ENCODE assay signal across 11 cellular contexts in genomic region chr12:124625867-124626675, GRCh38. TPM values are rescaled to one million over a fixed set of nuclear protein-coding genes. Genes with fewer than 3 reads are reported as not detected.
DNase-seq lines count a peak whose midpoint lies in the region; ATAC-seq, FAIRE-seq and TF ChIP-seq lines count a peak whose summit lies in the region.
"Had no signal": no experiment of that assay in that cellular context is flagged by ENCODE, and none has a peak within 500 bp of the region (broad histone marks: within the 10 kb centered on the region; RNA-seq: fewer than 3 reads in every experiment).

No MANE protein-coding gene starts in this region.

- H3K4me3 Mint-ChIP-seq in CD4-positive, CD25-positive, alpha-beta regulatory T cell, result no peak overlapping the region
- no peak overlapping the region for H3K4me3 Mint-ChIP-seq in nephron

- no peak overlapping the region for H3K4me3 ChIP-seq in CD4-positive, CD25-positive, alpha-beta regulatory T cell (ENCODE audit: low read depth, low read length)
- H3K4me3 ChIP-seq in esophagus (ENCODE audit: low read depth in 1 of 2, low read length in 2 of 2), result no peak overlapping the region

- H3K9me3 Mint-ChIP-seq in CD4-positive, CD25-positive, alpha-beta regulatory T cell, result peaks cover 0 to 2% (median 0%) of the 10 kb centered on the region in 7 donors
- H3K9me3 Mint-ChIP-seq in nephron, result no peaks in the 10 kb centered on the region

- WGBS in esophagus, 2 donors, result 34 to 39% methylated on average over 15 of the region's 15 CpGs

- TF ChIP-seq POLR2A in GM18505 (IDR thresholded peaks at IDR 0.05; ENCODE audit: borderline replicate concordance, extremely low read depth, insufficient read depth, insufficient read length), result no peak

- peaks cover 4% of the 10 kb centered on the region for H3K27me3 Mint-ChIP-seq in CD4-positive, CD25-positive, alpha-beta regulatory T cell
- peaks cover 22% of the 10 kb centered on the region for H3K27me3 Mint-ChIP-seq in nephron (ENCODE audit: low read depth)

- no peaks in the 10 kb centered on the region for H3K36me3 ChIP-seq in CD4-positive, CD25-positive, alpha-beta regulatory T cell (ENCODE audit: control insufficient read depth, insufficient read depth, low read length)
- no peaks in the 10 kb centered on the region for H3K36me3 ChIP-seq in esophagus (ENCODE audit: control insufficient read depth in 2 of 2, insufficient read depth in 2 of 2, low read length in 1 of 2)

- no peaks in the 10 kb centered on the region for H3K4me1 ChIP-seq in CD4-positive, CD25-positive, alpha-beta regulatory T cell (ENCODE audit: control insufficient read depth, insufficient read depth, low read length, poor library complexity, severe bottlenecking)
- H3K4me1 ChIP-seq in esophagus (ENCODE audit: control insufficient read depth in 2 of 2, insufficient read depth in 2 of 2, low read length in 1 of 2), result peaks cover 0 to 30% of the 10 kb centered on the region in 2 donors

- no peaks in the 10 kb centered on the region for H3K36me3 Mint-ChIP-seq in CD4-positive, CD25-positive, alpha-beta regulatory T cell
- H3K36me3 Mint-ChIP-seq in nephron (ENCODE audit: low read depth), result no peaks in the 10 kb centered on the region

- H3K27me3 ChIP-seq in CD4-positive, CD25-positive, alpha-beta regulatory T cell (ENCODE audit: control insufficient read depth, insufficient read depth, low read length), result no peaks in the 10 kb centered on the region
- H3K27me3 ChIP-seq in esophagus (ENCODE audit: control insufficient read depth in 1 of 2, insufficient read depth in 2 of 2, low read length in 2 of 2), result no peaks in the 10 kb centered on the region

- no peak for DNase-seq in CD4-positive, CD25-positive, alpha-beta regulatory T cell
- DNase-seq in RCC 7860 (ENCODE audit: low spot score), result peak; percentile 73
- DNase-seq: DND-41, foreskin melanocyte, NCI-H2029 treated with DMSO at 0.1 percent for 48 hours had no signal

- no peaks in the 10 kb centered on the region for H3K9me3 ChIP-seq in CD4-positive, CD25-positive, alpha-beta regulatory T cell (ENCODE audit: control insufficient read depth in 2 of 2, low read length in 2 of 2)
- peaks cover 0 to 3% of the 10 kb centered on the region in 2 donors for H3K9me3 ChIP-seq in esophagus (ENCODE audit: control insufficient read depth in 2 of 2, insufficient read depth in 1 of 2, low read depth in 1 of 2, low read length in 1 of 2)

- peak overlapping the region in 1 of 3 donors; percentile 46 for H3K27ac Mint-ChIP-seq in CD4-positive, CD25-positive, alpha-beta regulatory T cell
- peak overlapping the region; percentile 47 to 97 (median 92) for H3K27ac Mint-ChIP-seq in nephron

- TF ChIP-seq CTCF in nephron (IDR thresholded peaks at IDR 0.05; ENCODE audit: unreplicated experiment in 3 of 3), result no peak

- H3K4me1 Mint-ChIP-seq in CD4-positive, CD25-positive, alpha-beta regulatory T cell, result peaks cover 0 to 2% (median 0%) of the 10 kb centered on the region in 4 donors
- H3K4me1 Mint-ChIP-seq in nephron, result peaks cover 46% of the 10 kb centered on the region

- peak; percentile 33 to 39 for ATAC-seq in CD4-positive, CD25-positive, alpha-beta regulatory T cell (ENCODE audit: low read depth in 2 of 2)
- ATAC-seq in HG02981 (IDR thresholded peaks at IDR 0.05; ENCODE audit: unreplicated experiment), result no peak
- ATAC-seq in GM19452 (IDR thresholded peaks at IDR 0.05; ENCODE audit: unreplicated experiment), result no peak
- no peak for ATAC-seq in GM18505 (IDR thresholded peaks at IDR 0.05; ENCODE audit: unreplicated experiment)
- ATAC-seq in HG02642 (IDR thresholded peaks at IDR 0.05; ENCODE audit: poor library complexity, unreplicated experiment), result no peak

- no peak overlapping the region for H3K27ac ChIP-seq in CD4-positive, CD25-positive, alpha-beta regulatory T cell (ENCODE audit: insufficient read depth, low read length, poor library complexity, severe bottlenecking)
- peak overlapping the region; percentile 50 to 78 for H3K27ac ChIP-seq in esophagus (ENCODE audit: low read depth in 2 of 2, low read length in 1 of 2)

- FAIRE-seq in RCC 7860 (lab: Jason Lieb, UNC), result peak; percentile 72

RNA-seq across cellular contexts. Expression of gene NCOR2, which starts 58.7 kb away (rescaled TPM):
- total RNA-seq in CD4-positive, CD25-positive, alpha-beta regulatory T cell, result 134 TPM
- 1 to 10 TPM; 2.0 to 4.1 (median 2.4) TPM for polyA plus RNA-seq in CD4-positive, CD25-positive, alpha-beta regulatory T cell
- polyA plus RNA-seq in esophagus, result 10 to 100 TPM; 22.9 to 48.1 TPM

Comparison
In these comparisons a context has a peak if more than half of its experiments do, and no peak if none do; other contexts are left out.
1. ATAC-seq: peak in CD4-positive, CD25-positive, alpha-beta regulatory T cell (2 of 2); none in HG02981 (single experiment), GM19452 (single experiment), GM18505 (single experiment) and HG02642 (single experiment).
2. RNA of gene NCOR2, which starts 58.7 kb away (polyA plus RNA-seq): 22.9 to 48.1 TPM in esophagus; 2.0 to 4.1 TPM in CD4-positive, CD25-positive, alpha-beta regulatory T cell; every median in the first group is over 4 times any median in the second.